ENCODE assay signal across 2 cellular contexts in the genomic region with DNA sequence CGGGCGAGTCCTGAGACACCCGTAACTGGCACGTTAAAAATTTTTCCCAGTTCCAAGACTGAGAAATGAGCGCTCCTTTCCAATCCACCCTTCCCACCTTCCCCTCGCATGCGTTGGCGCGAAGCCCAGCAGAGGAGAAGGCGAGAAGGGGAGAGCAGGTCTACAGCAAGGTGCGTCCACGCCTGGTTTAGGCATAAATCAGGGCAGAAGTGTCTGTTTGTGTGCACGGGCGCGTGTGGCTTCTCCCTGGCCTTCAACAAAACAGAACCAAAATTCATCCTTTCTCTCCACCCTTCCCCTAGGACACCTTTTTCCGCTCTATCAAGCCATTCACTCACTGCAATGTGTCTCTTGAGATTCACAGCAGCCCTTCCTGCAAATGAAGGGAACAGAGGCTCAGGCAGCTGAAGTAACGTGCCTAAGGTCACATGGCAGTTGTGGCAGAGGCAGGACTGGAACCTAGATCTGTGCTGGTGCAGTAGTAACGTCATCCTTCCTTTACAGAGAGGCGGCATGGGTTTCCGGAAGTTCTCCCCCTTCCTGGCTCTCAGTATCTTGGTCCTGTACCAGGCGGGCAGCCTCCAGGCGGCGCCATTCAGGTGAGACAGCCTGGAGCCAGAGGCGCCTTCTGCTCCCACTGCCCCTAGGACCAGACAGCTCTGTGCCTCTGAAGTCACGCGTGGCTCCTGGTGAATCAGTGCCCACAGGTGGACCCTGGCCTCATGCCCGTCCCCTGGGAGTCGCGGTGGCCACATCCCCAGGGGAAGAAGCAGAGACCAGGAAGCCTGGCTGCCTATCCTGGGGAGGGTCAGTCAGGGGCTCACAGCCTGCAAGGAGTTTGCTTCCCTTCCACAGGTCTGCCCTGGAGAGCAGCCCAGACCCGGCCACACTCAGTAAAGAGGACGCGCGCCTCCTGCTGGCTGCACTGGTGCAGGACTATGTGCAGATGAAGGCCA.
A peak's percentile ranks its signal among the peaks of the same experiment; 100 is the strongest.
TF ChIP-seq lines count a peak whose summit lies in the region.

No MANE protein-coding gene starts in this region.

TF ChIP-seq in HEK293T, 16 proteins besides CTCF, POLR2A, EP300 and RAD21 (continued from another document):
- TF ChIP-seq, protein P1, sequence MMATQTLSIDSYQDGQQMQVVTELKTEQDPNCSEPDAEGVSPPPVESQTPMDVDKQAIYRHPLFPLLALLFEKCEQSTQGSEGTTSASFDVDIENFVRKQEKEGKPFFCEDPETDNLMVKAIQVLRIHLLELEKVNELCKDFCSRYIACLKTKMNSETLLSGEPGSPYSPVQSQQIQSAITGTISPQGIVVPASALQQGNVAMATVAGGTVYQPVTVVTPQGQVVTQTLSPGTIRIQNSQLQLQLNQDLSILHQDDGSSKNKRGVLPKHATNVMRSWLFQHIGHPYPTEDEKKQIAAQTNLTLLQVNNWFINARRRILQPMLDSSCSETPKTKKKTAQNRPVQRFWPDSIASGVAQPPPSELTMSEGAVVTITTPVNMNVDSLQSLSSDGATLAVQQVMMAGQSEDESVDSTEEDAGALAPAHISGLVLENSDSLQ (IDR thresholded peaks at IDR 0.05): no peak
- no peak for TF ChIP-seq ZNF384 (IDR thresholded peaks at IDR 0.05)
- TF ChIP-seq FOXM1 (IDR thresholded peaks at IDR 0.05; ENCODE audit: borderline replicate concordance): no peak
- no peak; the same call in 1 of the 2 replicates for TF ChIP-seq LEF1 (IDR thresholded peaks at IDR 0.05; ENCODE audit: borderline replicate concordance)
- peak; percentile 43; the same call in 1 of the 2 replicates for TF ChIP-seq CTBP1 (IDR thresholded peaks at IDR 0.05; ENCODE audit: borderline replicate concordance)
- TF ChIP-seq FOXK2 (IDR thresholded peaks at IDR 0.05): no peak
- TF ChIP-seq HDGF (IDR thresholded peaks at IDR 0.05; ENCODE audit: borderline replicate concordance): 0 out of 2 replicates have a peak, but pooled peaks have one; percentile 25
- TF ChIP-seq L3MBTL2 (conservative IDR thresholded peaks at IDR 0.05): peak; percentile 80
- no peak for TF ChIP-seq FOXA1 (IDR thresholded peaks at IDR 0.05)
- no peak for TF ChIP-seq ELF4 (IDR thresholded peaks at IDR 0.05)
- no peak for TF ChIP-seq TARDBP (IDR thresholded peaks at IDR 0.05)
- TF ChIP-seq ARNT (IDR thresholded peaks at IDR 0.05): no peak
- no peak for TF ChIP-seq SUZ12 (IDR thresholded peaks at IDR 0.05)
- TF ChIP-seq NFRKB (IDR thresholded peaks at IDR 0.05): no peak
- TF ChIP-seq BHLHE40 (IDR thresholded peaks at IDR 0.05; ENCODE audit: borderline replicate concordance): no peak

TF ChIP-seq in SK-N-SH, 30 proteins besides CTCF, POLR2A, EP300 and RAD21 (continued from another document):
- TF ChIP-seq, protein P2, sequence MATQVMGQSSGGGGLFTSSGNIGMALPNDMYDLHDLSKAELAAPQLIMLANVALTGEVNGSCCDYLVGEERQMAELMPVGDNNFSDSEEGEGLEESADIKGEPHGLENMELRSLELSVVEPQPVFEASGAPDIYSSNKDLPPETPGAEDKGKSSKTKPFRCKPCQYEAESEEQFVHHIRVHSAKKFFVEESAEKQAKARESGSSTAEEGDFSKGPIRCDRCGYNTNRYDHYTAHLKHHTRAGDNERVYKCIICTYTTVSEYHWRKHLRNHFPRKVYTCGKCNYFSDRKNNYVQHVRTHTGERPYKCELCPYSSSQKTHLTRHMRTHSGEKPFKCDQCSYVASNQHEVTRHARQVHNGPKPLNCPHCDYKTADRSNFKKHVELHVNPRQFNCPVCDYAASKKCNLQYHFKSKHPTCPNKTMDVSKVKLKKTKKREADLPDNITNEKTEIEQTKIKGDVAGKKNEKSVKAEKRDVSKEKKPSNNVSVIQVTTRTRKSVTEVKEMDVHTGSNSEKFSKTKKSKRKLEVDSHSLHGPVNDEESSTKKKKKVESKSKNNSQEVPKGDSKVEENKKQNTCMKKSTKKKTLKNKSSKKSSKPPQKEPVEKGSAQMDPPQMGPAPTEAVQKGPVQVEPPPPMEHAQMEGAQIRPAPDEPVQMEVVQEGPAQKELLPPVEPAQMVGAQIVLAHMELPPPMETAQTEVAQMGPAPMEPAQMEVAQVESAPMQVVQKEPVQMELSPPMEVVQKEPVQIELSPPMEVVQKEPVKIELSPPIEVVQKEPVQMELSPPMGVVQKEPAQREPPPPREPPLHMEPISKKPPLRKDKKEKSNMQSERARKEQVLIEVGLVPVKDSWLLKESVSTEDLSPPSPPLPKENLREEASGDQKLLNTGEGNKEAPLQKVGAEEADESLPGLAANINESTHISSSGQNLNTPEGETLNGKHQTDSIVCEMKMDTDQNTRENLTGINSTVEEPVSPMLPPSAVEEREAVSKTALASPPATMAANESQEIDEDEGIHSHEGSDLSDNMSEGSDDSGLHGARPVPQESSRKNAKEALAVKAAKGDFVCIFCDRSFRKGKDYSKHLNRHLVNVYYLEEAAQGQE (IDR thresholded peaks at IDR 0.05; ENCODE audit: low read depth, low read length): no peak
- TF ChIP-seq NRF1 (IDR thresholded peaks at IDR 0.05; ENCODE audit: low read depth, low read length) (no peak), NFIC (IDR thresholded peaks at IDR 0.05; ENCODE audit: borderline replicate concordance) (no peak), RXRA (IDR thresholded peaks at IDR 0.05; ENCODE audit: borderline replicate concordance, low read depth) (no peak), JUND (IDR thresholded peaks at IDR 0.05) (no peak), SIN3A (IDR thresholded peaks at IDR 0.05; ENCODE audit: borderline replicate concordance, low read depth, low read length) (no peak), MXI1 (IDR thresholded peaks at IDR 0.05; ENCODE audit: low read depth, low read length) (peak; percentile 35; the same call in 1 of the 2 replicates), POLR2AphosphoS5 (IDR thresholded peaks at IDR 0.05; ENCODE audit: low read depth, low read length) (no peak), MEF2A (IDR thresholded peaks at IDR 0.05; ENCODE audit: borderline replicate concordance, low read depth) (no peak), CHD2 (IDR thresholded peaks at IDR 0.05; ENCODE audit: low read length, partially characterized antibody) (no peak), SMC3 (IDR thresholded peaks at IDR 0.05; ENCODE audit: low read depth, low read length) (peak; percentile 87), GATA2 (CRISPR knock-in tag; IDR thresholded peaks at IDR 0.05) (no peak), TCF12 (IDR thresholded peaks at IDR 0.05) (no peak), TAF1 (IDR thresholded peaks at IDR 0.05; ENCODE audit: borderline replicate concordance, low read depth, low read length) (no peak), ELF1 (IDR thresholded peaks at IDR 0.05) (no peak), RCOR1 (IDR thresholded peaks at IDR 0.05; ENCODE audit: low read length) (no peak), TEAD4 (IDR thresholded peaks at IDR 0.05; ENCODE audit: borderline replicate concordance, insufficient read depth) (no peak), FOXM1 (IDR thresholded peaks at IDR 0.05; ENCODE audit: low read depth) (no peak)
- TF ChIP-seq, protein P3, sequence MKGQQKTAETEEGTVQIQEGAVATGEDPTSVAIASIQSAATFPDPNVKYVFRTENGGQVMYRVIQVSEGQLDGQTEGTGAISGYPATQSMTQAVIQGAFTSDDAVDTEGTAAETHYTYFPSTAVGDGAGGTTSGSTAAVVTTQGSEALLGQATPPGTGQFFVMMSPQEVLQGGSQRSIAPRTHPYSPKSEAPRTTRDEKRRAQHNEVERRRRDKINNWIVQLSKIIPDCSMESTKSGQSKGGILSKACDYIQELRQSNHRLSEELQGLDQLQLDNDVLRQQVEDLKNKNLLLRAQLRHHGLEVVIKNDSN (IDR thresholded peaks at IDR 0.05; ENCODE audit: borderline replicate concordance, low read depth): peak; percentile 53; the same call in 1 of the 2 replicates
- TF ChIP-seq, protein P4, sequence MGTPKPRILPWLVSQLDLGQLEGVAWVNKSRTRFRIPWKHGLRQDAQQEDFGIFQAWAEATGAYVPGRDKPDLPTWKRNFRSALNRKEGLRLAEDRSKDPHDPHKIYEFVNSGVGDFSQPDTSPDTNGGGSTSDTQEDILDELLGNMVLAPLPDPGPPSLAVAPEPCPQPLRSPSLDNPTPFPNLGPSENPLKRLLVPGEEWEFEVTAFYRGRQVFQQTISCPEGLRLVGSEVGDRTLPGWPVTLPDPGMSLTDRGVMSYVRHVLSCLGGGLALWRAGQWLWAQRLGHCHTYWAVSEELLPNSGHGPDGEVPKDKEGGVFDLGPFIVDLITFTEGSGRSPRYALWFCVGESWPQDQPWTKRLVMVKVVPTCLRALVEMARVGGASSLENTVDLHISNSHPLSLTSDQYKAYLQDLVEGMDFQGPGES (IDR thresholded peaks at IDR 0.05; ENCODE audit: low read depth, low read length): no peak
- TF ChIP-seq, protein P5, sequence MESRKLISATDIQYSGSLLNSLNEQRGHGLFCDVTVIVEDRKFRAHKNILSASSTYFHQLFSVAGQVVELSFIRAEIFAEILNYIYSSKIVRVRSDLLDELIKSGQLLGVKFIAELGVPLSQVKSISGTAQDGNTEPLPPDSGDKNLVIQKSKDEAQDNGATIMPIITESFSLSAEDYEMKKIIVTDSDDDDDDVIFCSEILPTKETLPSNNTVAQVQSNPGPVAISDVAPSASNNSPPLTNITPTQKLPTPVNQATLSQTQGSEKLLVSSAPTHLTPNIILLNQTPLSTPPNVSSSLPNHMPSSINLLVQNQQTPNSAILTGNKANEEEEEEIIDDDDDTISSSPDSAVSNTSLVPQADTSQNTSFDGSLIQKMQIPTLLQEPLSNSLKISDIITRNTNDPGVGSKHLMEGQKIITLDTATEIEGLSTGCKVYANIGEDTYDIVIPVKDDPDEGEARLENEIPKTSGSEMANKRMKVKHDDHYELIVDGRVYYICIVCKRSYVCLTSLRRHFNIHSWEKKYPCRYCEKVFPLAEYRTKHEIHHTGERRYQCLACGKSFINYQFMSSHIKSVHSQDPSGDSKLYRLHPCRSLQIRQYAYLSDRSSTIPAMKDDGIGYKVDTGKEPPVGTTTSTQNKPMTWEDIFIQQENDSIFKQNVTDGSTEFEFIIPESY (IDR thresholded peaks at IDR 0.05; ENCODE audit: borderline replicate concordance, low read depth): no peak
- TF ChIP-seq, protein P6, sequence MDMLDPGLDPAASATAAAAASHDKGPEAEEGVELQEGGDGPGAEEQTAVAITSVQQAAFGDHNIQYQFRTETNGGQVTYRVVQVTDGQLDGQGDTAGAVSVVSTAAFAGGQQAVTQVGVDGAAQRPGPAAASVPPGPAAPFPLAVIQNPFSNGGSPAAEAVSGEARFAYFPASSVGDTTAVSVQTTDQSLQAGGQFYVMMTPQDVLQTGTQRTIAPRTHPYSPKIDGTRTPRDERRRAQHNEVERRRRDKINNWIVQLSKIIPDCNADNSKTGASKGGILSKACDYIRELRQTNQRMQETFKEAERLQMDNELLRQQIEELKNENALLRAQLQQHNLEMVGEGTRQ (IDR thresholded peaks at IDR 0.05; ENCODE audit: borderline replicate concordance, low read depth, low read length): no peak
- TF ChIP-seq, protein P7, sequence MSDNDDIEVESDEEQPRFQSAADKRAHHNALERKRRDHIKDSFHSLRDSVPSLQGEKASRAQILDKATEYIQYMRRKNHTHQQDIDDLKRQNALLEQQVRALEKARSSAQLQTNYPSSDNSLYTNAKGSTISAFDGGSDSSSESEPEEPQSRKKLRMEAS (IDR thresholded peaks at IDR 0.05; ENCODE audit: low read depth): 0 out of 2 replicates have a peak, but pooled peaks have one; percentile 13
- TF ChIP-seq, protein P8, sequence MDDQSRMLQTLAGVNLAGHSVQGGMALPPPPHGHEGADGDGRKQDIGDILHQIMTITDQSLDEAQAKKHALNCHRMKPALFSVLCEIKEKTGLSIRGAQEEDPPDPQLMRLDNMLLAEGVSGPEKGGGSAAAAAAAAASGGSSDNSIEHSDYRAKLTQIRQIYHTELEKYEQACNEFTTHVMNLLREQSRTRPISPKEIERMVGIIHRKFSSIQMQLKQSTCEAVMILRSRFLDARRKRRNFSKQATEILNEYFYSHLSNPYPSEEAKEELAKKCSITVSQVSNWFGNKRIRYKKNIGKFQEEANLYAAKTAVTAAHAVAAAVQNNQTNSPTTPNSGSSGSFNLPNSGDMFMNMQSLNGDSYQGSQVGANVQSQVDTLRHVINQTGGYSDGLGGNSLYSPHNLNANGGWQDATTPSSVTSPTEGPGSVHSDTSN (IDR thresholded peaks at IDR 0.05): no peak
